In genomic region chr16:11780988-11781680, GRCh38 we compare ENCODE assay signal across 8 cellular contexts. TPM values are rescaled to one million over a fixed set of nuclear protein-coding genes. Genes with fewer than 3 reads are reported as not detected.
A peak's percentile ranks its signal among the peaks of the same experiment; 100 is the strongest.
DNase-seq lines count a peak whose midpoint lies in the region; ATAC-seq and TF ChIP-seq lines count a peak whose summit lies in the region.

No MANE protein-coding gene starts in this region.

- peak overlapping the region; percentile 92 for H3K27ac ChIP-seq in mammary epithelial cell (ENCODE audit: insufficient read depth, low read depth, low read length)

- intact Hi-C loops in mammary epithelial cell (cut with micrococcal nuclease) = no loop called here

- H3K4me3 ChIP-seq in mammary epithelial cell (replicated peaks in 1 of 3; ENCODE audit: insufficient read depth in 1 of 3, low read depth in 2 of 3, low read length in 3 of 3) = peak overlapping the region; percentile 14 to 26 (median 21)

- TF ChIP-seq CTCF in mammary epithelial cell (conservative IDR thresholded peaks at IDR 0.05 in 1 of 2, IDR thresholded peaks at IDR 0.05 in 1 of 2; ENCODE audit: extremely low read depth in 1 of 2, insufficient read depth in 1 of 2, low read depth in 1 of 2, low read length in 2 of 2) = no peak

- CTCF ChIA-PET in mammary epithelial cell (lab: Charles Lee; ENCODE audit: low non-redundant PET) = interaction anchor here (0.7 to 1.0 kb wide), 3 partner anchors 16 to 308 kb away, joined by 6 to 8 read pairs (median 7); partner anchors contain the start of gene ZC3H7A

- H3K36me3 ChIP-seq in mammary epithelial cell (ENCODE audit: insufficient read depth, low read length) = peaks cover 17% of the 10 kb centered on the region

- H3K4me1 ChIP-seq in mammary epithelial cell (ENCODE audit: insufficient read depth, low read length) = peaks cover 34% of the 10 kb centered on the region

- BruUV-seq in mammary epithelial cell (replicated peaks; lab: Mats Ljungman, UMichigan) = TSS peak; percentile 21

- ATAC-seq in HG03521 (IDR thresholded peaks at IDR 0.05; ENCODE audit: unreplicated experiment) = no peak

- no peaks in the 10 kb centered on the region for H3K9me3 ChIP-seq in mammary epithelial cell (replicated peaks; ENCODE audit: insufficient read depth, low read length)

- H3K27me3 ChIP-seq in mammary epithelial cell (ENCODE audit: insufficient read depth, low read length) = no peaks in the 10 kb centered on the region

- in situ Hi-C loops in mammary epithelial cell (cut with MboI; ENCODE audit: low sequenced_read_pairs in 2 of 2) = no loop called here

- no peak overlapping the region for H3K9ac ChIP-seq in mammary epithelial cell (ENCODE audit: insufficient read depth, low read length)

- no peaks in the 10 kb centered on the region for H4K20me1 ChIP-seq in mammary epithelial cell (ENCODE audit: insufficient read depth, low read length)

- dilution Hi-C loops in mammary epithelial cell (cut with HindIII; ENCODE audit: low sequenced_read_pairs) = no loop called here

- peak overlapping the region; percentile 84 for H3K4me2 ChIP-seq in mammary epithelial cell (ENCODE audit: insufficient read depth, low read depth, low read length)

- H2AFZ ChIP-seq in mammary epithelial cell (ENCODE audit: low read depth, low read length) = no peak overlapping the region

- DNase-seq in NCI-H1417 (lab: John Stamatoyannopoulos, UW) = peak in 2 of 3 experiments; percentile 11 to 40
- DNase-seq in NCI-H1417 treated with DMSO at 0.1 percent for 48 hours (lab: John Stamatoyannopoulos, UW) = no peak
- DNase-seq in NCI-H524 treated with DMSO at 0.1 percent for 48 hours (lab: John Stamatoyannopoulos, UW) = peak; percentile 53
- DNase-seq in mammary epithelial cell = no peak
- DNase-seq in retina = peak; percentile 17
- DNase-seq in SIG-M5 (lab: John Stamatoyannopoulos, UW) = no peak
- no peak for DNase-seq in hippocampal formation (lab: John Stamatoyannopoulos, UW)

- peaks cover 81% of the 10 kb centered on the region for H3K79me2 ChIP-seq in mammary epithelial cell (ENCODE audit: insufficient read depth, low read length)

- 50% methylated on average over 4 of the region's 4 CpGs for WGBS in mammary epithelial cell (ENCODE audit: low coverage, missing lambda C conversion rate)

RNA-seq across cellular contexts. Expression of gene ZC3H7A, which starts 15.9 kb away (rescaled TPM):
- 10 to 100 TPM; 42.5 to 64.1 TPM for total RNA-seq in mammary epithelial cell
- 29.0 TPM for polyA plus RNA-seq in mammary epithelial cell
- polyA minus RNA-seq in mammary epithelial cell = 25.5 TPM

RNA-seq across cellular contexts. Expression of gene TXNDC11, which starts 38.5 kb away (rescaled TPM):
- 10 to 100 TPM; 26.0 to 30.7 TPM for total RNA-seq in mammary epithelial cell
- 46.6 TPM for polyA plus RNA-seq in mammary epithelial cell
- polyA minus RNA-seq in mammary epithelial cell = 34.0 TPM

Comparison
In these comparisons a context has a peak if more than half of its experiments do, and no peak if none do; other contexts are left out.
1. DNase-seq: peak in NCI-H1417 (2 of 3), NCI-H524 treated with DMSO at 0.1 percent for 48 hours (single experiment) and retina (single experiment); none in NCI-H1417 treated with DMSO at 0.1 percent for 48 hours (single experiment), mammary epithelial cell (single experiment), SIG-M5 (single experiment) and hippocampal formation (0 of 2).